16 cellular contexts compared by ENCODE assay signal in genomic region chr7:2512713-2513112, GRCh38. TPM values are rescaled to one million over a fixed set of nuclear protein-coding genes. Genes with fewer than 3 reads are reported as not detected.
A peak's percentile ranks its signal among the peaks of the same experiment; 100 is the strongest.
DNase-seq lines count a peak whose midpoint lies in the region; ATAC-seq and TF ChIP-seq lines count a peak whose summit lies in the region.
"Had no signal": no experiment of that assay in that cellular context is flagged by ENCODE, and none has a peak within 500 bp of the region (broad histone marks: within the 10 kb centered on the region; RNA-seq: fewer than 3 reads in every experiment).

No MANE protein-coding gene starts in this region.

- BruUV-seq in Panc1 (replicated peaks; lab: Mats Ljungman, UMichigan) = no TSS peak

- DNase-seq in activated T-cell treated with anti-CD3 and anti-CD28 coated beads, Interleukin-2, amount 50 U/mL, for 72 hours = no peak
- DNase-seq in activated T-cell treated with anti-CD3 and anti-CD28 coated beads for 4 hours (no peak), Panc1 (ENCODE audit: low read depth, low spot score) (no peak), endothelial cell (ENCODE audit: low spot score) (no peak), C1 segment of cervical spinal cord (lab: John Stamatoyannopoulos, UW) (no peak), upper lobe of right lung (no peak), left colon (no peak)
- no peak for DNase-seq in stimulated activated naive B cell treated with anti-CD40 and anti-IgM and Interleukin-4, amounts not matched to agents 10 μg/mL and 1 μg/mL and 100 μg/mL, for 72 hours
- DNase-seq: AML-193, aorta, GF-D8, NCI-H2227 treated with DMSO at 0.1 percent for 48 hours, T-helper 9 cell had no signal

- no peak for ATAC-seq in activated T-cell treated with anti-CD3 and anti-CD28 coated beads, Interleukin-2, amount 50 U/mL, for 72 hours (replicated peaks in 1 of 2)
- ATAC-seq in Panc1 (no peak), upper lobe of right lung (no peak), left colon (no peak)
- ATAC-seq in stimulated activated naive B cell treated with anti-CD40 and anti-IgM and Interleukin-4, amounts not matched to agents 10 μg/mL and 1 μg/mL and 100 μg/mL, for 72 hours (replicated peaks) = no peak
- ATAC-seq: HCT116 had no signal

- H3K27ac ChIP-seq in Panc1 (ENCODE audit: low read length) (peak overlapping the region; percentile 64; the same call in 1 of the 2 replicates), upper lobe of right lung (no peak overlapping the region)

- H3K9me3 Mint-ChIP-seq in activated T-cell treated with anti-CD3 and anti-CD28 coated beads, Interleukin-2, amount 50 U/mL, for 72 hours = no peaks in the 10 kb centered on the region
- H3K9me3 Mint-ChIP-seq in endothelial cell (ENCODE audit: unreplicated experiment) = no peaks in the 10 kb centered on the region
- H3K9me3 Mint-ChIP-seq in stimulated activated naive B cell treated with anti-CD40 and anti-IgM and Interleukin-4, amounts not matched to agents 10 μg/mL and 1 μg/mL and 100 μg/mL, for 72 hours = no peaks in the 10 kb centered on the region

- H3K4me3 ChIP-seq in Panc1 (ENCODE audit: low read depth in 2 of 2, low read length in 2 of 2) (no peak overlapping the region), upper lobe of right lung (no peak overlapping the region)
- H3K4me3 ChIP-seq: MG63 had no signal

- peaks cover 64% of the 10 kb centered on the region for H3K4me1 Mint-ChIP-seq in activated T-cell treated with anti-CD3 and anti-CD28 coated beads, Interleukin-2, amount 50 U/mL, for 72 hours (ENCODE audit: low read depth)
- H3K4me1 Mint-ChIP-seq in endothelial cell (ENCODE audit: unreplicated experiment) = peaks cover 17% of the 10 kb centered on the region
- peaks cover 49 to 65% of the 10 kb centered on the region in 2 donors for H3K4me1 Mint-ChIP-seq in stimulated activated naive B cell treated with anti-CD40 and anti-IgM and Interleukin-4, amounts not matched to agents 10 μg/mL and 1 μg/mL and 100 μg/mL, for 72 hours

- CTCF ChIA-PET in Panc1 (lab: Charles Lee) = interaction anchor here (0.5 kb wide), 1 partner anchor 33 kb away, joined by 3 read pairs; no protein-coding TSS in a partner anchor

- no peak for TF ChIP-seq CTCF in Panc1 (IDR thresholded peaks at IDR 0.05)
- TF ChIP-seq CTCF in endothelial cell (IDR thresholded peaks at IDR 0.05; ENCODE audit: unreplicated experiment) = no peak
- TF ChIP-seq CTCF in upper lobe of right lung (IDR thresholded peaks at IDR 0.05) = no peak

- H3K27ac Mint-ChIP-seq in activated T-cell treated with anti-CD3 and anti-CD28 coated beads, Interleukin-2, amount 50 U/mL, for 72 hours = no peak overlapping the region
- peak overlapping the region; percentile 57 for H3K27ac Mint-ChIP-seq in endothelial cell (ENCODE audit: unreplicated experiment)
- peak overlapping the region; percentile 98 for H3K27ac Mint-ChIP-seq in stimulated activated naive B cell treated with anti-CD40 and anti-IgM and Interleukin-4, amounts not matched to agents 10 μg/mL and 1 μg/mL and 100 μg/mL, for 72 hours

- H3K36me3 ChIP-seq in Panc1 (ENCODE audit: control insufficient read depth, insufficient read depth, low read length) = no peaks in the 10 kb centered on the region
- no peaks in the 10 kb centered on the region for H3K36me3 ChIP-seq in upper lobe of right lung
- H3K36me3 ChIP-seq: MG63 had no signal

- intact Hi-C loops in Panc1 (cut with micrococcal nuclease; ENCODE audit: unreplicated experiment) (no loop called here), upper lobe of right lung (cut with DNase I) (no loop called here), left colon (cut with DNase I, micrococcal nuclease) (no loop called here)

- POLR2A ChIA-PET in Panc1 (lab: Charles Lee) = interaction anchor here (0.7 kb wide), 2 partner anchors 10 to 41 kb away, joined by 4 to 9 read pairs; no protein-coding TSS in a partner anchor

- H3K9me3 ChIP-seq in Panc1 (ENCODE audit: control insufficient read depth, insufficient read depth, low read depth, low read length) = no peaks in the 10 kb centered on the region
- H3K9me3 ChIP-seq in upper lobe of right lung = no peaks in the 10 kb centered on the region
- H3K9me3 ChIP-seq: MG63 had no signal

- peak overlapping the region; percentile 37 to 81 for H3K4me3 Mint-ChIP-seq in activated T-cell treated with anti-CD3 and anti-CD28 coated beads, Interleukin-2, amount 50 U/mL, for 72 hours
- peak overlapping the region; percentile 51 for H3K4me3 Mint-ChIP-seq in endothelial cell (ENCODE audit: unreplicated experiment)
- H3K4me3 Mint-ChIP-seq in stimulated activated naive B cell treated with anti-CD40 and anti-IgM and Interleukin-4, amounts not matched to agents 10 μg/mL and 1 μg/mL and 100 μg/mL, for 72 hours = peak overlapping the region in 1 of 2 donors; percentile 37

- no peaks in the 10 kb centered on the region for H3K27me3 Mint-ChIP-seq in activated T-cell treated with anti-CD3 and anti-CD28 coated beads, Interleukin-2, amount 50 U/mL, for 72 hours (ENCODE audit: low read depth)
- H3K27me3 Mint-ChIP-seq in endothelial cell (ENCODE audit: unreplicated experiment) = peaks cover 15% of the 10 kb centered on the region
- H3K27me3 Mint-ChIP-seq in stimulated activated naive B cell treated with anti-CD40 and anti-IgM and Interleukin-4, amounts not matched to agents 10 μg/mL and 1 μg/mL and 100 μg/mL, for 72 hours = no peaks in the 10 kb centered on the region

- H3K4me1 ChIP-seq in Panc1 (ENCODE audit: control insufficient read depth, insufficient read depth, low read length) = peaks cover 54% of the 10 kb centered on the region
- H3K4me1 ChIP-seq in upper lobe of right lung = peaks cover 48% of the 10 kb centered on the region

- H3K27me3 ChIP-seq in Panc1 (ENCODE audit: control insufficient read depth, insufficient read depth, low read length) (no peaks in the 10 kb centered on the region), upper lobe of right lung (no peaks in the 10 kb centered on the region)
- H3K27me3 ChIP-seq: MG63 had no signal

- no peaks in the 10 kb centered on the region for H3K36me3 Mint-ChIP-seq in activated T-cell treated with anti-CD3 and anti-CD28 coated beads, Interleukin-2, amount 50 U/mL, for 72 hours (ENCODE audit: insufficient read depth in 2 of 2)
- no peaks in the 10 kb centered on the region for H3K36me3 Mint-ChIP-seq in endothelial cell (ENCODE audit: low read depth, unreplicated experiment)
- no peaks in the 10 kb centered on the region for H3K36me3 Mint-ChIP-seq in stimulated activated naive B cell treated with anti-CD40 and anti-IgM and Interleukin-4, amounts not matched to agents 10 μg/mL and 1 μg/mL and 100 μg/mL, for 72 hours

- in situ Hi-C loops in Panc1 (cut with HindIII; ENCODE audit: low pct_unique_long_range_greater_than_20kb, low sequenced_read_pairs) = no loop called here

RNA-seq across cellular contexts. Expression of gene LFNG, which starts 6.9 kb away (rescaled TPM):
- total RNA-seq in activated T-cell treated with anti-CD3 and anti-CD28 coated beads, Interleukin-2, amount 50 U/mL, for 72 hours = 10 to 100 TPM; 23.0 to 30.0 TPM
- 38.1 TPM for total RNA-seq in Panc1 (2021; ENCODE audit: unreplicated experiment)
- polyA plus RNA-seq in Panc1 (2012; ENCODE audit: insufficient read length) = 61.6 TPM
- 83.5 TPM for total RNA-seq in endothelial cell (ENCODE audit: unreplicated experiment)
- total RNA-seq in upper lobe of right lung = 35.4 TPM
- 10 to 100 TPM; 48.3 to 70.1 TPM for total RNA-seq in left colon

RNA-seq across cellular contexts. Expression of gene GRIFIN, which starts 36.5 kb away (rescaled TPM):
- not detected for total RNA-seq in activated T-cell treated with anti-CD3 and anti-CD28 coated beads, Interleukin-2, amount 50 U/mL, for 72 hours
- total RNA-seq in Panc1 (2021; ENCODE audit: unreplicated experiment) = not detected
- polyA plus RNA-seq in Panc1 (2012; ENCODE audit: insufficient read length) = not detected
- total RNA-seq in endothelial cell (ENCODE audit: unreplicated experiment) = not detected
- total RNA-seq in upper lobe of right lung = not detected
- not detected for total RNA-seq in left colon
- total RNA-seq: aorta, fibroblast of villous mesenchyme had no signal
- polyA plus RNA-seq: aorta had no signal

RNA-seq across cellular contexts. Expression of gene BRAT1, which starts 42.6 kb away (rescaled TPM):
- total RNA-seq in activated T-cell treated with anti-CD3 and anti-CD28 coated beads, Interleukin-2, amount 50 U/mL, for 72 hours = 10 to 100 TPM; 28.0 to 35.2 TPM
- total RNA-seq in Panc1 (2021; ENCODE audit: unreplicated experiment) (76.9 TPM), endothelial cell (ENCODE audit: unreplicated experiment) (34.0 TPM), upper lobe of right lung (24.1 TPM), left colon (10 to 100 TPM; 21.8 to 21.9 TPM)
- 84.4 TPM for polyA plus RNA-seq in Panc1 (2012; ENCODE audit: insufficient read length)

RNA-seq across cellular contexts. Expression of gene IQCE, which starts 46.1 kb away (rescaled TPM):
- total RNA-seq in activated T-cell treated with anti-CD3 and anti-CD28 coated beads, Interleukin-2, amount 50 U/mL, for 72 hours = 10 to 100 TPM; 11.8 to 12.2 TPM
- total RNA-seq in Panc1 (2021; ENCODE audit: unreplicated experiment) = 44.8 TPM
- 49.3 TPM for polyA plus RNA-seq in Panc1 (2012; ENCODE audit: insufficient read length)
- 9.6 TPM for total RNA-seq in endothelial cell (ENCODE audit: unreplicated experiment)
- 22.2 TPM for total RNA-seq in upper lobe of right lung
- total RNA-seq in left colon = 10 to 100 TPM; 28.5 to 30.5 TPM
